ENCODE assay signal across 25 cellular contexts in the genomic region with DNA sequence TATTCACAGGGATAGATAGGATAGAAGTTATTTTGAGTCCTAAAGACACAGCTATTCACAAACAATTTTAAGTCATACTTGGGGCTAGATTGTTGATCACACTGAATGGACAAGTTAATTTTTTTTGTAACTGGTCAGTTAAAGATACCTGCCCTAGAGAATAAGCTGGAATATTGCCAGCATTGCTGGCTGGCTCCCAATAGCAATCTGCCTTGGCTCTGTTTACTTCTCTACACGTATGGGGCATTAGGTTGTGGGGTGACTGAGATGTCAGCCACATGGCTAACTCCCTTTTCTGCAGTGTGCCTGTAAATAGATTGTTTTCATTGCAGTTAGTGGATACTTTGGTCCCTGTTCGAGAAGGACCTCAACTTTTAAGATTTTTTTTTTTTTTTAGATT.
"Had no signal": no experiment of that assay in that cellular context is flagged by ENCODE, and none has a peak within 500 bp of the region (broad histone marks: within the 10 kb centered on the region; RNA-seq: fewer than 3 reads in every experiment).

No MANE protein-coding gene starts in this region.

- H3K36me3 Mint-ChIP-seq: activated CD8-positive, alpha-beta memory T cell treated with anti-CD3 and anti-CD28 coated beads, Interleukin-2, amount 10 ng/mL, durations not matched to agents 7 days and 5 days; activated naive CD4-positive, alpha-beta T cell treated with anti-CD3 and anti-CD28 coated beads, Interleukin-2, amount 50 U/mL, for 24 hours; stimulated activated effector memory CD8-positive, alpha-beta T cell treated with anti-CD3 and anti-CD28 coated beads, Interleukin-12 subunit alpha, Interleukin-12 subunit beta, amount 100 ng/mL, for 72 hours had no signal

- H3K27me3 ChIP-seq: body of pancreas, cardiac muscle cell, esophagus squamous epithelium, gastrocnemius medialis, stomach, vagina had no signal

- H3K36me3 ChIP-seq: cardiac muscle cell, esophagus squamous epithelium, gastrocnemius medialis, stomach, vagina had no signal

- H3K9me3 Mint-ChIP-seq: activated CD4-positive, alpha-beta T cell treated with anti-CD3 and anti-CD28 coated beads, Interleukin-2, amount 10 ng/mL, durations not matched to agents 24 days and 14 days; activated naive CD4-positive, alpha-beta T cell treated with anti-CD3 and anti-CD28 coated beads, Interleukin-2, amount 50 U/mL, for 24 hours; activated T-helper 1 cell treated with anti-CD3 and anti-CD28 coated beads, Interleukin-12 subunit alpha, Interleukin-12 subunit beta, Interleukin-2, Interleukin-4 antibody, amounts not matched to agents 30 ng/mL and 10 ng/mL and 1 ng/mL, durations not matched to agents 14 hours and 24 hours and 36 hours; endodermal cell had no signal

- ATAC-seq: activated CD4-positive, CD25-positive, alpha-beta regulatory T cell treated with anti-CD3 and anti-CD28 coated beads, Interleukin-2, amount 50 U/mL, for 24 hours; activated CD8-positive, alpha-beta memory T cell treated with anti-CD3 and anti-CD28 coated beads, Interleukin-2, amount 10 ng/mL, durations not matched to agents 7 days and 5 days; activated CD8-positive, alpha-beta T cell treated with anti-CD3 and anti-CD28 coated beads for 36 hours; body of pancreas; gastrocnemius medialis; sciatic nerve; stimulated activated effector memory CD8-positive, alpha-beta T cell treated with anti-CD3 and anti-CD28 coated beads, Interleukin-12 subunit alpha, Interleukin-12 subunit beta, amount 100 ng/mL, for 72 hours had no signal

- DNase-seq: activated CD4-positive, alpha-beta T cell treated with anti-CD3 and anti-CD28 coated beads, Interleukin-2, amount 10 ng/mL, durations not matched to agents 24 days and 14 days; activated CD8-positive, alpha-beta memory T cell treated with anti-CD3 and anti-CD28 coated beads, Interleukin-2, amount 10 ng/mL, durations not matched to agents 7 days and 5 days; activated CD8-positive, alpha-beta T cell treated with anti-CD3 and anti-CD28 coated beads for 36 hours; activated gamma-delta T cell treated with Interleukin-2 at 50 U/mL for 16 hours; activated T-cell treated with anti-CD3 and anti-CD28 coated beads for 4 hours; anterior cingulate cortex; cortex of kidney; endodermal cell; esophagus squamous epithelium; gastrocnemius medialis; hippocampal formation; occipital lobe; posterior cingulate gyrus; small intestine; stimulated activated CD4-positive, alpha-beta T cell treated with anti-CD3 and anti-CD28 coated beads, Interleukin-2, amount 100 ng/mL, for 24 hours; stomach had no signal

- H3K27ac Mint-ChIP-seq: activated CD4-positive, alpha-beta T cell treated with anti-CD3 and anti-CD28 coated beads, Interleukin-2, amount 10 ng/mL, durations not matched to agents 24 days and 14 days; activated CD8-positive, alpha-beta memory T cell treated with anti-CD3 and anti-CD28 coated beads, Interleukin-2, amount 10 ng/mL, durations not matched to agents 7 days and 5 days; activated CD8-positive, alpha-beta T cell treated with anti-CD3 and anti-CD28 coated beads for 36 hours; activated naive CD4-positive, alpha-beta T cell treated with anti-CD3 and anti-CD28 coated beads, Interleukin-2, amount 50 U/mL, for 24 hours; activated T-helper 1 cell treated with anti-CD3 and anti-CD28 coated beads, Interleukin-12 subunit alpha, Interleukin-12 subunit beta, Interleukin-2, Interleukin-4 antibody, amounts not matched to agents 30 ng/mL and 10 ng/mL and 1 ng/mL, durations not matched to agents 14 hours and 24 hours and 36 hours; endodermal cell; stimulated activated effector memory CD8-positive, alpha-beta T cell treated with anti-CD3 and anti-CD28 coated beads, Interleukin-12 subunit alpha, Interleukin-12 subunit beta, amount 100 ng/mL, for 72 hours had no signal

- H3K4me1 Mint-ChIP-seq: activated CD4-positive, alpha-beta T cell treated with anti-CD3 and anti-CD28 coated beads, Interleukin-2, amount 10 ng/mL, durations not matched to agents 24 days and 14 days; activated CD8-positive, alpha-beta memory T cell treated with anti-CD3 and anti-CD28 coated beads, Interleukin-2, amount 10 ng/mL, durations not matched to agents 7 days and 5 days; activated naive CD4-positive, alpha-beta T cell treated with anti-CD3 and anti-CD28 coated beads, Interleukin-2, amount 50 U/mL, for 24 hours; stimulated activated effector memory CD8-positive, alpha-beta T cell treated with anti-CD3 and anti-CD28 coated beads, Interleukin-12 subunit alpha, Interleukin-12 subunit beta, amount 100 ng/mL, for 72 hours had no signal

- H3K9me3 ChIP-seq: body of pancreas, esophagus squamous epithelium, gastrocnemius medialis, stomach, vagina had no signal

- H3K4me3 ChIP-seq: body of pancreas, cardiac muscle cell, esophagus squamous epithelium, gastrocnemius medialis, stomach, vagina had no signal

- H3K4me1 ChIP-seq: body of pancreas, esophagus squamous epithelium, gastrocnemius medialis, stomach, vagina had no signal

- H3K27me3 Mint-ChIP-seq: activated CD4-positive, alpha-beta T cell treated with anti-CD3 and anti-CD28 coated beads, Interleukin-2, amount 10 ng/mL, durations not matched to agents 24 days and 14 days; activated CD8-positive, alpha-beta memory T cell treated with anti-CD3 and anti-CD28 coated beads, Interleukin-2, amount 10 ng/mL, durations not matched to agents 7 days and 5 days; activated CD8-positive, alpha-beta T cell treated with anti-CD3 and anti-CD28 coated beads for 36 hours; activated naive CD4-positive, alpha-beta T cell treated with anti-CD3 and anti-CD28 coated beads, Interleukin-2, amount 50 U/mL, for 24 hours had no signal

- H3K4me3 Mint-ChIP-seq: activated CD4-positive, alpha-beta T cell treated with anti-CD3 and anti-CD28 coated beads, Interleukin-2, amount 10 ng/mL, durations not matched to agents 24 days and 14 days; activated CD8-positive, alpha-beta memory T cell treated with anti-CD3 and anti-CD28 coated beads, Interleukin-2, amount 10 ng/mL, durations not matched to agents 7 days and 5 days; activated CD8-positive, alpha-beta T cell treated with anti-CD3 and anti-CD28 coated beads for 36 hours; activated naive CD4-positive, alpha-beta T cell treated with anti-CD3 and anti-CD28 coated beads, Interleukin-2, amount 50 U/mL, for 24 hours; activated T-helper 1 cell treated with anti-CD3 and anti-CD28 coated beads, Interleukin-12 subunit alpha, Interleukin-12 subunit beta, Interleukin-2, Interleukin-4 antibody, amounts not matched to agents 30 ng/mL and 10 ng/mL and 1 ng/mL, durations not matched to agents 14 hours and 24 hours and 36 hours; endodermal cell; stimulated activated effector memory CD8-positive, alpha-beta T cell treated with anti-CD3 and anti-CD28 coated beads, Interleukin-12 subunit alpha, Interleukin-12 subunit beta, amount 100 ng/mL, for 72 hours had no signal

- H3K27ac ChIP-seq: body of pancreas, cardiac muscle cell, esophagus squamous epithelium, gastrocnemius medialis, stomach, vagina, VCaP had no signal
